Comparison of ENCODE assay signal across 8 cellular contexts in genomic region chrX:14497184-14497666, GRCh38. TPM values are rescaled to one million over a fixed set of nuclear protein-coding genes. Genes with fewer than 3 reads are reported as not detected.
DNase-seq lines count a peak whose midpoint lies in the region; ATAC-seq and TF ChIP-seq lines count a peak whose summit lies in the region.

No MANE protein-coding gene starts in this region.

- TF ChIP-seq CTCF in hepatocyte (IDR thresholded peaks at IDR 0.05; ENCODE audit: poor library complexity): no peak
- no peak for TF ChIP-seq CTCF in type B pancreatic cell (conservative IDR thresholded peaks at IDR 0.05)

- WGBS in hepatocyte (ENCODE audit: low lambda C conversion rate, missing lambda C conversion rate): 60% methylated on average over 4 of the region's 4 CpGs

- H3K4me2 ChIP-seq in hepatocyte: peak overlapping the region; percentile 53

- H3K9me3 ChIP-seq in hepatocyte (ENCODE audit: low read depth): peaks cover 6% of the 10 kb centered on the region

- no peaks in the 10 kb centered on the region for H3K79me2 ChIP-seq in hepatocyte

- H3K36me3 ChIP-seq in hepatocyte (replicated peaks; ENCODE audit: insufficient read depth, low read depth): no peaks in the 10 kb centered on the region

- H3K9me3 Mint-ChIP-seq in type B pancreatic cell: no peaks in the 10 kb centered on the region

- no peaks in the 10 kb centered on the region for H3K4me1 ChIP-seq in hepatocyte (ENCODE audit: insufficient read depth)

- peak; percentile 79 for ATAC-seq in HG02852 (IDR thresholded peaks at IDR 0.05; ENCODE audit: unreplicated experiment)

- peak overlapping the region; percentile 30 for H2AFZ ChIP-seq in hepatocyte

- H3K4me3 Mint-ChIP-seq in type B pancreatic cell: peak overlapping the region; percentile 48

- H3K27me3 ChIP-seq in hepatocyte: no peaks in the 10 kb centered on the region

- H3K27ac Mint-ChIP-seq in type B pancreatic cell: peak overlapping the region; percentile 65

- no peaks in the 10 kb centered on the region for H3K27me3 Mint-ChIP-seq in type B pancreatic cell

- no peaks in the 10 kb centered on the region for H3K36me3 Mint-ChIP-seq in type B pancreatic cell

- H3K27ac ChIP-seq in hepatocyte: peak overlapping the region; percentile 15

- no peaks in the 10 kb centered on the region for H4K20me1 ChIP-seq in hepatocyte (ENCODE audit: insufficient read depth, poor library complexity, severe bottlenecking)

- peak; percentile 5 for DNase-seq in stimulated activated CD4-positive, alpha-beta T cell treated with anti-CD3 and anti-CD28 coated beads, Interleukin-15, amount 100 ng/mL, for 24 hours
- no peak for DNase-seq in stimulated activated CD4-positive, alpha-beta T cell treated with anti-CD3 and anti-CD28 coated beads, Interleukin-2, amount 100 ng/mL, for 48 hours
- DNase-seq in SW480 (ENCODE audit: low spot score) (peak; percentile 6), hepatocyte (ENCODE audit: low spot score) (no peak), type B pancreatic cell (ENCODE audit: extremely low spot score, unreplicated experiment) (no peak), NCI-H1694 (lab: John Stamatoyannopoulos, UW) (no peak), activated gamma-delta T cell treated with Interleukin-2 at 50 U/mL for 16 hours (no peak)

- no peaks in the 10 kb centered on the region for H3K9me2 ChIP-seq in hepatocyte (replicated peaks; ENCODE audit: insufficient read depth)

- H3K4me3 ChIP-seq in hepatocyte: no peak overlapping the region

- no peaks in the 10 kb centered on the region for H3K4me1 Mint-ChIP-seq in type B pancreatic cell (ENCODE audit: unreplicated experiment)

RNA-seq across cellular contexts. Expression of gene GLRA2, which starts 32.1 kb away (rescaled TPM):
- 0.08 TPM in 1 of 2 replicates, not detected in the other for total RNA-seq in hepatocyte
- not detected in 2 replicates for polyA plus RNA-seq in hepatocyte
- total RNA-seq in type B pancreatic cell (ENCODE audit: low replicate concordance): 0.38 and 1.6 TPM in 2 replicates

Comparison
In these comparisons a context has a peak if more than half of its experiments do, and no peak if none do; other contexts are left out.
1. DNase-seq: peak in stimulated activated CD4-positive, alpha-beta T cell treated with anti-CD3 and anti-CD28 coated beads, Interleukin-15, amount 100 ng/mL, for 24 hours (single experiment) and SW480 (single experiment); none in stimulated activated CD4-positive, alpha-beta T cell treated with anti-CD3 and anti-CD28 coated beads, Interleukin-2, amount 100 ng/mL, for 48 hours (0 of 2), hepatocyte (single experiment), type B pancreatic cell (single experiment), NCI-H1694 (single experiment) and activated gamma-delta T cell treated with Interleukin-2 at 50 U/mL for 16 hours (single experiment).